7 cellular contexts compared by ENCODE assay signal in the genomic region with DNA sequence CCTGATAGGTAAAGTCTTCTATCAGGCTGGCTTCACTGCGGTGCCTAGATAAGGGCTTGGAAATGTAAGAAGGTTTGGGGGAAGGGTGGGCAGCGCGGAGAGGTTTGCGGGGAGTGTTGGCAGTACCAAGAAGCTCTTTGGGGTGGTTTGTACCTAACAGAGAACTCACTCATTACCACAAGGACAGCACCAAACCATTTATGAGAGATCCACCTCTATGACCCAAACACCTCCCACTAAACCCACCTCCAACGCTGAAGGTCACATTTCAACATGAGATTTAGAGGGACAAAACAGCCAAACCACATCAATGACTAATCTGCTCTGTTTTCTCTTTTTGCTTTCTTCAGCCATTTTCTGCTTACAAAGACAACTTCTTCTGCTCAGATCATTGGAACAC. TPM values are rescaled to one million over a fixed set of nuclear protein-coding genes. Genes with fewer than 3 reads are reported as not detected.
"Had no signal": no experiment of that assay in that cellular context is flagged by ENCODE, and none has a peak within 500 bp of the region (broad histone marks: within the 10 kb centered on the region; RNA-seq: fewer than 3 reads in every experiment).

No MANE protein-coding gene starts in this region.

RNA-seq across cellular contexts. Expression of a gene that starts 4.9 kb away (rescaled TPM):
- total RNA-seq: GM23248, H4, H7, HepG2, HFFc6, HT1080 had no signal
- polyA plus RNA-seq: GM23248, HepG2, IgD-negative memory B cell had no signal

RNA-seq across cellular contexts. Expression of a gene that starts 43.5 kb away (rescaled TPM):
- total RNA-seq: GM23248, H4, H7, HepG2, HFFc6, HT1080 had no signal
- polyA plus RNA-seq: GM23248, HepG2, IgD-negative memory B cell had no signal
